In the genomic region with DNA sequence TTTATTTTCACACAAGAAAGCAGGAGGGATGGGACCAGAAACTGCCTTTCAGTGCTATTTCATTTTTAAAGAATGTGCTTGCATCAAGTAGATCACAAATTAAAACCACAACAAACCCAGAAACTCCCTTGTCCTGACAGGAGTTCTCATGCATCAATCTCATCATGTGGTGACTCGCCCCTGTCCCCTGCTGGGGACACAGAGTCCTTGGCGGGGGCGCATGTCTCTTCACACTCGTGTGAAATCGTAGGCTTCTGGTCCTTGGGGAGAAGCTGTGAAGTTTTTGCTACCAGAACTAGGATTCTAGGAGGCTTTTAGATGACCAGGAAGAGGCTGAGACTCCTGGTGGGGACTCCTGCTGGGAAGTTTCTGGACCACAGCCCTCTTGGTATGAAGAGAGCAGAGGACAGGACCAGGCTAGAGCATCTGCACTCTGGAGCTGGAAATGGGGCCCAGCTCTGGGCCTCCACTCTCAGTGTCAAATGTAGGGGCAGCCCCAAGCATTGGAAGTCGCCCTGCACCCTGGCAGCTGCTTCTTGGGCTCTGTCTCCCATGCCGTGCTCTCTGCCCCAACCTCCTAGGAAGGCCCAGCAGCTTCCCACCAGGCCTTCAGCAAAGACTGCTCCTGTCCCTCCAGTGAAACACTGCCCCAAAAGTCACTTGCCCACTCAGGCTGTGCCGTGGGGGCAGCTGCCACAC, we compare ENCODE assay signal across 11 cellular contexts. TPM values are rescaled to one million over a fixed set of nuclear protein-coding genes. Genes with fewer than 3 reads are reported as not detected.
DNase-seq lines count a peak whose midpoint lies in the region; ATAC-seq, FAIRE-seq and TF ChIP-seq lines count a peak whose summit lies in the region.
"Had no signal": no experiment of that assay in that cellular context is flagged by ENCODE, and none has a peak within 500 bp of the region (broad histone marks: within the 10 kb centered on the region; RNA-seq: fewer than 3 reads in every experiment).

No MANE protein-coding gene starts in this region.

- no peak overlapping the region for H3K23ac ChIP-seq in H1 (ENCODE audit: insufficient read length)

- no peaks in the 10 kb centered on the region for H3K79me1 ChIP-seq in H1 (ENCODE audit: low read depth, low read length)

- no peak overlapping the region for H2BK120ac ChIP-seq in H1 (replicated peaks; ENCODE audit: low read depth, low read length)

- peaks cover 11% of the 10 kb centered on the region for H3F3A ChIP-seq in SK-N-SH (replicated peaks; ENCODE audit: insufficient read depth)

- H3K79me2 ChIP-seq in SK-N-SH (ENCODE audit: insufficient read depth), result no peaks in the 10 kb centered on the region
- no peaks in the 10 kb centered on the region for H3K79me2 ChIP-seq in H1 (ENCODE audit: control insufficient read depth in 1 of 2, insufficient read depth in 2 of 2, low read length in 2 of 2)

- H3K56ac ChIP-seq in H1 (replicated peaks; ENCODE audit: insufficient read length, low read depth, low read length), result no peak overlapping the region

- H2BK15ac ChIP-seq in H1 (ENCODE audit: low read length), result no peak overlapping the region

- no peaks in the 10 kb centered on the region for H4K20me1 ChIP-seq in SK-N-SH (ENCODE audit: insufficient read depth)
- no peaks in the 10 kb centered on the region for H4K20me1 ChIP-seq in H1 (replicated peaks in 1 of 2; ENCODE audit: control insufficient read depth in 1 of 2, insufficient read depth in 2 of 2, low read length in 2 of 2)

- no peak for TF ChIP-seq POLR2A in H1 (IDR thresholded peaks at IDR 0.05; ENCODE audit: control extremely low read depth in 1 of 2, low read depth in 2 of 2, low read length in 2 of 2)

- no peak overlapping the region for H3K4me3 ChIP-seq in SK-N-SH (ENCODE audit: low read depth in 2 of 2, low read length in 1 of 2)
- no peak overlapping the region for H3K4me3 ChIP-seq in H1 (ENCODE audit: extremely low read depth in 1 of 4, insufficient read depth in 2 of 4, low read depth in 3 of 4, low read length in 4 of 4)

- TF ChIP-seq EP300 in SK-N-SH (IDR thresholded peaks at IDR 0.05; ENCODE audit: borderline replicate concordance in 1 of 2, low read depth in 1 of 2, low read length in 1 of 2), result no peak
- no peak for TF ChIP-seq EP300 in H1 (IDR thresholded peaks at IDR 0.05; ENCODE audit: borderline replicate concordance in 1 of 2, low read depth in 2 of 2, low read length in 2 of 2)

- no peak for TF ChIP-seq RAD21 in SK-N-SH (IDR thresholded peaks at IDR 0.05; ENCODE audit: low read length)
- peak; percentile 47 to 64 for TF ChIP-seq RAD21 in H1 (IDR thresholded peaks at IDR 0.05 in 1 of 2, conservative IDR thresholded peaks at IDR 0.05 in 1 of 2; ENCODE audit: low read depth in 2 of 2, low read length in 2 of 2)

- H3K27me3 ChIP-seq in SK-N-SH (ENCODE audit: insufficient read depth) (no peaks in the 10 kb centered on the region), H1 (replicated peaks in 1 of 4; ENCODE audit: control insufficient read depth in 3 of 4, extremely low read depth in 1 of 4, insufficient read depth in 3 of 4, low read length in 3 of 4) (0 out of 7 replicates have a peak, but pooled peaks cover 0 to under 1% (median 0%) of the 10 kb centered on the region in 4 experiments)

- TF ChIP-seq CTCF in SK-N-SH (IDR thresholded peaks at IDR 0.05), result peak; percentile 22
- peak; percentile 54 to 67 (median 65) for TF ChIP-seq CTCF in H1 (IDR thresholded peaks at IDR 0.05; ENCODE audit: control extremely low read depth in 1 of 3, insufficient read depth in 1 of 3, low read depth in 1 of 3, low read length in 3 of 3)

- H3K27ac ChIP-seq in SK-N-SH (ENCODE audit: low read depth in 2 of 2, low read length in 1 of 2) (peak overlapping the region in 1 of 2 experiments; percentile 13; a peak in 1 of 4 replicates), H1 (ENCODE audit: low read depth, low read length) (no peak overlapping the region)

- 70% methylated on average over 7 of the region's 8 CpGs for WGBS in SK-N-SH (ENCODE audit: low lambda C conversion rate)
- 75% methylated on average over 8 of the region's 8 CpGs; no CpG with 5 or more reads in 1 of the 2 experiments for WGBS in H1 (ENCODE audit: extremely low coverage in 1 of 2, insufficient coverage in 1 of 2, insufficient read length in 1 of 2, insufficient replicate concordance in 2 of 2, low coverage in 1 of 2, low lambda C conversion rate in 2 of 2, missing lambda C conversion rate in 1 of 2), 2 experiments

- FAIRE-seq in H1 (lab: Jason Lieb, UNC), result no peak

- no peak overlapping the region for H2AFZ ChIP-seq in SK-N-SH (ENCODE audit: low read depth)
- no peak overlapping the region for H2AFZ ChIP-seq in H1 (ENCODE audit: low read length)

- CTCF ChIA-PET in SK-N-SH (lab: Yijun Ruan, JAX) (interaction anchor here (0.8 to 3.7 kb wide), 8 partner anchors 9 to 55 kb away, joined by 3 to 36 read pairs (median 4); a partner anchor contains a TSS), H1 (lab: Charles Lee; ENCODE audit: partially characterized antibody) (interaction anchor here (0.7 to 6.3 kb wide), 20 partner anchors 9 to 296 kb away, joined by 3 to 57 read pairs (median 4); a partner anchor contains a TSS)

- H3K4ac ChIP-seq in H1 (replicated peaks; ENCODE audit: insufficient read length, low read depth, low read length), result no peak overlapping the region

- H4K5ac ChIP-seq in H1 (ENCODE audit: insufficient read length, low read depth, low read length), result no peak overlapping the region

- H2BK20ac ChIP-seq in H1 (ENCODE audit: low read length), result no peak overlapping the region

- no peak overlapping the region for H2AK5ac ChIP-seq in H1 (ENCODE audit: low read depth, low read length)

- no peak for ATAC-seq in SK-N-SH treated with all-trans-retinoic acid at 6 μM for 48 hours
- peak; percentile 51 for ATAC-seq in HG03196 (IDR thresholded peaks at IDR 0.05; ENCODE audit: unreplicated experiment)
- ATAC-seq in HG02884 (IDR thresholded peaks at IDR 0.05; ENCODE audit: unreplicated experiment), result no peak

- H3K9ac ChIP-seq in SK-N-SH, result no peak overlapping the region
- H3K9ac ChIP-seq in H1 (replicated peaks in 1 of 4; ENCODE audit: extremely low read depth in 1 of 4, low read depth in 3 of 4, low read length in 3 of 4), result no peak overlapping the region

- no peak overlapping the region for H2BK5ac ChIP-seq in H1 (ENCODE audit: low read depth, low read length)

- no peak overlapping the region for H4K91ac ChIP-seq in H1 (replicated peaks; ENCODE audit: insufficient read length, low read length)

- H3K4me2 ChIP-seq in SK-N-SH, result 0 out of 2 replicates have a peak overlapping the region, but pooled peaks have one; percentile 38
- H3K4me2 ChIP-seq in H1 (ENCODE audit: insufficient read depth in 1 of 2, low read depth in 2 of 2, low read length in 2 of 2), result no peak overlapping the region

- H3K23me2 ChIP-seq in H1 (ENCODE audit: low read depth, low read length), result no peaks in the 10 kb centered on the region

- no peaks in the 10 kb centered on the region for H3K9me3 ChIP-seq in SK-N-SH
- no peaks in the 10 kb centered on the region for H3K9me3 ChIP-seq in H1 (ENCODE audit: insufficient read depth in 2 of 2, low read depth in 1 of 2, low read length in 1 of 2)

- no peaks in the 10 kb centered on the region for H3K36me3 ChIP-seq in SK-N-SH (replicated peaks in 1 of 2; ENCODE audit: control insufficient read depth in 1 of 2, insufficient read depth in 2 of 2, low read length in 1 of 2)
- H3K36me3 ChIP-seq in H1 (ENCODE audit: control insufficient read depth in 2 of 4, insufficient read depth in 4 of 4, low read length in 3 of 4), result no peaks in the 10 kb centered on the region

- no peak overlapping the region for H2BK12ac ChIP-seq in H1 (ENCODE audit: low read depth, low read length)

- no peak overlapping the region; the same call in 1 of the 2 replicates for H3K18ac ChIP-seq in H1 (ENCODE audit: extremely low read depth, low read length)

- peaks cover 9 to 33% of the 10 kb centered on the region in 2 experiments for H3K4me1 ChIP-seq in SK-N-SH (ENCODE audit: control insufficient read depth in 1 of 2, insufficient read depth in 2 of 2, low read depth in 1 of 2, low read length in 1 of 2)
- no peaks in the 10 kb centered on the region for H3K4me1 ChIP-seq in H1 (replicated peaks in 1 of 4; ENCODE audit: control insufficient read depth in 3 of 4, insufficient read depth in 4 of 4, low read length in 3 of 4)

- DNase-seq in SK-N-SH, result peak; percentile 29
- DNase-seq in H1 (ENCODE audit: low read depth in 1 of 2, low spot score in 2 of 2), result peak in 1 of 2 experiments; percentile 50
- DNase-seq in stimulated activated CD8-positive, alpha-beta memory T cell treated with anti-CD3 and anti-CD28 coated beads, Interleukin-4, amount 100 ng/mL, for 48 hours, result peak; percentile 30
- no peak for DNase-seq in NCI-H2171 (lab: John Stamatoyannopoulos, UW)
- DNase-seq in DMS53 (lab: John Stamatoyannopoulos, UW), result no peak
- DNase-seq: ACHN, NCI-H1105 had no signal

- POLR2A ChIA-PET in SK-N-SH (lab: Yijun Ruan, JAX), result no interaction called here
- POLR2A ChIA-PET in H1 (lab: Charles Lee; ENCODE audit: partially characterized antibody), result no interaction called here

- no peak overlapping the region for H4K8ac ChIP-seq in H1 (ENCODE audit: extremely low read depth, insufficient read depth, low read length)

- no peaks in the 10 kb centered on the region for H3K9me2 ChIP-seq in SK-N-SH

- H3K14ac ChIP-seq in H1 (ENCODE audit: insufficient read length), result no peak overlapping the region

RNA-seq across cellular contexts. Expression of a gene that starts 9.8 kb away (rescaled TPM):
- polyA plus RNA-seq in SK-N-SH (2012; rRNA removed) (0.03 TPM in 1 of 2 replicates, not detected in the other), H1 (2011; rRNA removed) (not detected in 2 replicates)
- polyA plus RNA-seq in SK-N-SH (2012; cell fraction: cytosol; rRNA removed), result not detected in 2 replicates
- not detected in 2 replicates for polyA plus RNA-seq in SK-N-SH (2012; cell fraction: nucleus; rRNA removed)
- total RNA-seq in H1 (2021; fragmentation: NEBNext Ultra II Directional; extraction: Animal tissue kit (Norgen Biotek cat#: 25700)), result not detected in 2 replicates
- not detected for polyA plus RNA-seq in H1 (2011; cell fraction: cytosol; rRNA removed)
- polyA plus RNA-seq in H1 (2011; cell fraction: nucleus; rRNA removed), result not detected
- polyA plus RNA-seq in H1 (2012, experiment 1 of 2), result not detected in 4 replicates
- polyA plus RNA-seq in H1 (2012, experiment 2 of 2), result not detected
- polyA plus RNA-seq in H1 (2013, experiment 1 of 2), result not detected
- polyA plus RNA-seq in H1 (2013, experiment 2 of 2), result not detected
- not detected in 2 replicates for polyA minus RNA-seq in H1 (2011; rRNA and poly(A)+ RNA removed)
- not detected for polyA minus RNA-seq in H1 (2011; cell fraction: cytosol; rRNA and poly(A)+ RNA removed)
- not detected for polyA minus RNA-seq in H1 (2011; cell fraction: nucleus; rRNA and poly(A)+ RNA removed)
- total RNA-seq: cerebellum had no signal

RNA-seq across cellular contexts. Expression of a gene that starts 23.8 kb away (rescaled TPM):
- 0.48 and 0.73 TPM in 2 replicates for polyA plus RNA-seq in SK-N-SH (2012; rRNA removed)
- polyA plus RNA-seq in SK-N-SH (2012; cell fraction: cytosol; rRNA removed), result 0.26 and 0.38 TPM in 2 replicates
- 1.3 and 1.7 TPM in 2 replicates for polyA plus RNA-seq in SK-N-SH (2012; cell fraction: nucleus; rRNA removed)
- 0.40 and 0.43 TPM in 2 replicates for total RNA-seq in H1 (2021; fragmentation: NEBNext Ultra II Directional; extraction: Animal tissue kit (Norgen Biotek cat#: 25700))
- 0.17 and 0.20 TPM in 2 replicates for polyA plus RNA-seq in H1 (2011; rRNA removed)
- polyA plus RNA-seq in H1 (2011; cell fraction: cytosol; rRNA removed), result 0.28 TPM
- 0.20 TPM for polyA plus RNA-seq in H1 (2011; cell fraction: nucleus; rRNA removed)
- 0.35 to 0.62 TPM (median 0.59 TPM) in 4 replicates for polyA plus RNA-seq in H1 (2012, experiment 1 of 2)
- 0.17 TPM for polyA plus RNA-seq in H1 (2012, experiment 2 of 2)
- polyA plus RNA-seq in H1 (2013, experiment 1 of 2), result 0.55 TPM
- polyA plus RNA-seq in H1 (2013, experiment 2 of 2), result 0.74 TPM
- 0.49 and 1.2 TPM in 2 replicates for polyA minus RNA-seq in H1 (2011; rRNA and poly(A)+ RNA removed)
- polyA minus RNA-seq in H1 (2011; cell fraction: cytosol; rRNA and poly(A)+ RNA removed), result 0.29 TPM
- polyA minus RNA-seq in H1 (2011; cell fraction: nucleus; rRNA and poly(A)+ RNA removed), result 1.1 TPM

Comparison
In these comparisons a context has a peak if more than half of its experiments do, and no peak if none do; other contexts are left out.
1. DNase-seq: peak in SK-N-SH (single experiment) and stimulated activated CD8-positive, alpha-beta memory T cell treated with anti-CD3 and anti-CD28 coated beads, Interleukin-4, amount 100 ng/mL, for 48 hours (single experiment); none in NCI-H2171 (single experiment) and DMS53 (single experiment).